ENCODE assay signal across 16 cellular contexts in genomic region chr2:44826601-44827000, GRCh38.
DNase-seq lines count a peak whose midpoint lies in the region; ATAC-seq, FAIRE-seq and TF ChIP-seq lines count a peak whose summit lies in the region.
"Had no signal": no experiment of that assay in that cellular context is flagged by ENCODE, and none has a peak within 500 bp of the region (broad histone marks: within the 10 kb centered on the region; RNA-seq: fewer than 3 reads in every experiment).

No MANE protein-coding gene starts in this region.

- no peak overlapping the region for H3K4me3 ChIP-seq in colonic mucosa
- H3K4me3 ChIP-seq: GM23248, HAP-1 had no signal

- H3K27ac ChIP-seq in colonic mucosa, result peak overlapping the region; percentile 19
- H3K27ac ChIP-seq: GM23248 had no signal

- peak; percentile 18 for FAIRE-seq in GM19239 (lab: Jason Lieb, UNC)
- FAIRE-seq: HepG2 had no signal

- no peak for TF ChIP-seq CTCF in colonic mucosa (IDR thresholded peaks at IDR 0.05)
- no peak for TF ChIP-seq CTCF in GM13976 (IDR thresholded peaks at IDR 0.05; ENCODE audit: borderline replicate concordance, control extremely low read depth, extremely low read depth, insufficient read depth, missing control alignments)

- H3K27me3 ChIP-seq in colonic mucosa, result no peaks in the 10 kb centered on the region
- H3K27me3 ChIP-seq: BE2C had no signal

- no peaks in the 10 kb centered on the region for H3K9me3 ChIP-seq in colonic mucosa
- H3K9me3 ChIP-seq: BE2C, HAP-1 had no signal

- in situ Hi-C loops in GM13976 (cut with MboI; ENCODE audit: low sequenced_read_pairs, unreplicated experiment), result no loop called here

- DNase-seq in GM19239 (ENCODE audit: insufficient read length, low spot score) (no peak), NCI-H82 (lab: John Stamatoyannopoulos, UW) (peak; percentile 94), colonic mucosa (no peak), cerebellum (ENCODE audit: low spot score) (no peak), GM13976 (ENCODE audit: low spot score) (no peak)
- DNase-seq: ACHN; BE2C; CD4-positive, alpha-beta memory T cell; DMS79 treated with DMSO at 0.1 percent for 48 hours; GF-D8; GM23248; KBM-7 had no signal

- H3K4me1 ChIP-seq in colonic mucosa, result no peaks in the 10 kb centered on the region
- H3K4me1 ChIP-seq: BE2C had no signal

- H3K9ac ChIP-seq in colonic mucosa (ENCODE audit: low read depth in 2 of 2, low read length in 2 of 2), result no peak overlapping the region
- H3K9ac ChIP-seq: GM23248 had no signal

- intact Hi-C loops in colonic mucosa (cut with DNase I), result no loop called here

- ATAC-seq in HG02981 (IDR thresholded peaks at IDR 0.05; ENCODE audit: unreplicated experiment) (no peak), HG03196 (IDR thresholded peaks at IDR 0.05; ENCODE audit: unreplicated experiment) (no peak)
- ATAC-seq: HepG2 had no signal

- H3K36me3 ChIP-seq in colonic mucosa, result no peaks in the 10 kb centered on the region
- H3K36me3 ChIP-seq: BE2C, HAP-1 had no signal
